29 cellular contexts compared by ENCODE assay signal in the genomic region with DNA sequence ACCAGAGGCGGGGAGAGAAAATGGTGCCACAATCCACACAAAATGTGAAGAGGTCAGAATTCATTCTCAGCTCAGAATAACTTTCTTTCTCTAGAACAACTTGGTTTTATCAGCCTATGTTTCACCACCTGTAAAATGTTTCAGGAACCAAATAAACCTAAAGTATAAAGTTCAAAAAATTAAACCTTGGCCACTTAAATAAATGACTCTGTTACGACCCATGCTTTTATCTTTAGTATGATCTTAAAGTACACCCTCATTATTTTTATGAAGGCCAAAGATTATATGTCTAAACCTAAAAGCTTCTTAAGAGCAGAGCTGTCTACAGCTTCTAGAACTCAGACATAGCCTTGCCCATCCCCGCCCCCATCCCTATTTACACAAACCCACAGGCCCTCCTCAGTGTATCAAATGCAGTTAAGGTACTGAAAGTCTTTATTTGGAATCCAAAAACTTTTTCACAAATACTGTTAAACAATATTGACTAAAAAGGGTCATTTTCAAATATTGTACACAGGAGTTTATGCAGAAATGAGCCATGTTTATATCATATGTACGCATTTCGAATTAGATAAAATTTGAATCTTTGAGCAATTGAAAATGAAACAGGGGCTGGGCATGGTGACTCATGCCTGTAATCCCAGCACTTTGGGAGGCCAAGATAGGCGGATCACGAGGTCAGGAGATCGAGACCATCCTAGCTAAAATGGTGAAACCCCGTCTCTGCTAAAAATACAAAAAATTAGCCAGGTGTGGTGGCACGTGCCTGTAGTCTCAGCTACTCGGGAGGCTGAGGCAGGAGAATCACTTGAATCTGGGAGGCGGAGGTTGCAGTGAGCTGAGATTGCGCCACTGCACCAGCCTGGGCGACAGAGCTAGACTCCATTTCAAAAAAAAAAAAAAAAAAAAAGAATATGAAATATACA. TPM values are rescaled to one million over a fixed set of nuclear protein-coding genes. Genes with fewer than 3 reads are reported as not detected.
A peak's percentile ranks its signal among the peaks of the same experiment; 100 is the strongest.
DNase-seq lines count a peak whose midpoint lies in the region; ATAC-seq and TF ChIP-seq lines count a peak whose summit lies in the region.
"Had no signal": no experiment of that assay in that cellular context is flagged by ENCODE, and none has a peak within 500 bp of the region (broad histone marks: within the 10 kb centered on the region; RNA-seq: fewer than 3 reads in every experiment).

No MANE protein-coding gene starts in this region.

- H3K27me3 Mint-ChIP-seq in WTC11 (ENCODE audit: low read depth): no peaks in the 10 kb centered on the region

- no peak for TF ChIP-seq EP300 in stomach (IDR thresholded peaks at IDR 0.05)

- H3K27ac ChIP-seq in liver (ENCODE audit: low read depth in 1 of 2, low read length in 2 of 2) (peak overlapping the region; percentile 77 to 81), stomach (peak overlapping the region in 4 of 5 donors; percentile 68 to 71 (median 70)), vagina (no peak overlapping the region)
- H3K27ac ChIP-seq: SJCRH30, upper lobe of right lung had no signal

- H3K4me1 ChIP-seq in liver (ENCODE audit: control insufficient read depth in 4 of 4, insufficient read depth in 4 of 4, low read length in 3 of 4) (peaks cover 12 to 79% (median 74%) of the 10 kb centered on the region in 4 donors), stomach (peaks cover 12 to 68% (median 30%) of the 10 kb centered on the region in 4 donors), vagina (no peaks in the 10 kb centered on the region)
- H3K4me1 ChIP-seq: SJCRH30 had no signal

- H3K36me3 ChIP-seq in liver (ENCODE audit: control insufficient read depth in 4 of 4, insufficient read depth in 3 of 4, low read depth in 1 of 4, low read length in 3 of 4) (no peaks in the 10 kb centered on the region), stomach (no peaks in the 10 kb centered on the region), vagina (no peaks in the 10 kb centered on the region)
- H3K36me3 ChIP-seq: SJCRH30, upper lobe of right lung had no signal

- H3K27ac Mint-ChIP-seq in WTC11: peak overlapping the region; percentile 12; the same call in 1 of the 2 replicates
- H3K27ac Mint-ChIP-seq: activated naive CD8-positive, alpha-beta T cell treated with anti-CD3 and anti-CD28 coated beads, Interleukin-2, amount 10 ng/mL, durations not matched to agents 7 days and 5 days; activated T-cell treated with anti-CD3 and anti-CD28 coated beads, Interleukin-2, amount 50 U/mL, for 24 hours; natural killer cell had no signal

- TF ChIP-seq POLR2A in stomach (IDR thresholded peaks at IDR 0.05): no peak
- TF ChIP-seq POLR2A in vagina (IDR thresholded peaks at IDR 0.05): no peak

- POLR2A ChIA-PET in WTC11 (lab: Charles Lee): no interaction called here

- H3K4me3 Mint-ChIP-seq in WTC11: no peak overlapping the region
- H3K4me3 Mint-ChIP-seq: activated naive CD8-positive, alpha-beta T cell treated with anti-CD3 and anti-CD28 coated beads, Interleukin-2, amount 10 ng/mL, durations not matched to agents 7 days and 5 days; activated T-cell treated with anti-CD3 and anti-CD28 coated beads, Interleukin-2, amount 50 U/mL, for 24 hours; GM23338; natural killer cell had no signal

- 72% methylated on average over 14 of the region's 14 CpGs for WGBS in liver
- WGBS in stomach, 5 donors: 76 to 86% (median 81%) methylated on average over 14 of the region's 14 CpGs

- no peak overlapping the region for H3K9ac ChIP-seq in liver (ENCODE audit: low read depth in 1 of 2, low read length in 2 of 2)

- CTCF ChIA-PET in WTC11 (lab: Charles Lee): interaction anchor here (0.6 to 1.2 kb wide), 4 partner anchors 10 to 523 kb away, joined by 3 to 11 read pairs (median 4); no protein-coding TSS in a partner anchor

- H3K4me3 ChIP-seq in liver (ENCODE audit: low read depth in 1 of 3, low read length in 3 of 3) (no peak overlapping the region), stomach (no peak overlapping the region), vagina (no peak overlapping the region)
- H3K4me3 ChIP-seq: GM23338, SJCRH30, upper lobe of right lung had no signal

- TF ChIP-seq CTCF in WTC11 (IDR thresholded peaks at IDR 0.05) (no peak), liver (IDR thresholded peaks at IDR 0.05; ENCODE audit: low read depth, low read length, missing input control) (no peak), stomach (IDR thresholded peaks at IDR 0.05) (no peak), vagina (IDR thresholded peaks at IDR 0.05) (no peak)

- ATAC-seq in WTC11 (no peak), HG02884 (IDR thresholded peaks at IDR 0.05; ENCODE audit: unreplicated experiment) (no peak)
- ATAC-seq: GM23338, natural killer cell, upper lobe of right lung had no signal

- DNase-seq in LoVo (ENCODE audit: low spot score) (peak; percentile 49), WTC11 (ENCODE audit: low spot score) (no peak), stomach (no peak), NCI-H146 treated with DMSO at 0.1 percent for 48 hours (lab: John Stamatoyannopoulos, UW; ENCODE audit: unreplicated experiment) (no peak), vagina (ENCODE audit: extremely low spot score in 2 of 2) (no peak), NCI-H2227 treated with DMSO at 0.1 percent for 48 hours (lab: John Stamatoyannopoulos, UW) (no peak)
- DNase-seq: activated CD4-positive, alpha-beta T cell treated with anti-CD3 and anti-CD28 coated beads, Interleukin-2, amount 50 U/mL, for 1 hour; activated CD4-positive, CD25-positive, alpha-beta regulatory T cell; activated gamma-delta T cell; activated naive CD8-positive, alpha-beta T cell treated with anti-CD3 and anti-CD28 coated beads, Interleukin-2, amount 10 ng/mL, durations not matched to agents 7 days and 5 days; activated T-cell treated with anti-CD3 and anti-CD28 coated beads, Interleukin-2, amount 50 U/mL, for 24 hours; aorta; C1 segment of cervical spinal cord; effector CD8-positive, alpha-beta T cell; natural killer cell; NCI-H1092 treated with DMSO at 0.1 percent for 48 hours; NCI-H2029; NCI-H226; RPMI8226; SJCRH30; stimulated activated CD4-positive, alpha-beta T cell treated with anti-CD3 and anti-CD28 coated beads, Interleukin-15, amount 100 ng/mL, for 24 hours; stimulated activated CD4-positive, alpha-beta T cell treated with anti-CD3 and anti-CD28 coated beads, Interleukin-4, amount 100 ng/mL, for 4 hours; substantia nigra; SW 1271; T-helper 9 cell; upper lobe of right lung had no signal

- H3K27me3 ChIP-seq in liver (ENCODE audit: control insufficient read depth in 4 of 4, insufficient read depth in 4 of 4, low read length in 3 of 4) (no peaks in the 10 kb centered on the region), stomach (no peaks in the 10 kb centered on the region), vagina (no peaks in the 10 kb centered on the region)
- H3K27me3 ChIP-seq: SJCRH30, upper lobe of right lung had no signal

- H3K9me3 Mint-ChIP-seq in WTC11: no peaks in the 10 kb centered on the region
- H3K9me3 Mint-ChIP-seq: activated naive CD8-positive, alpha-beta T cell treated with anti-CD3 and anti-CD28 coated beads, Interleukin-2, amount 10 ng/mL, durations not matched to agents 7 days and 5 days; activated T-cell treated with anti-CD3 and anti-CD28 coated beads, Interleukin-2, amount 50 U/mL, for 24 hours; GM23338; natural killer cell had no signal

- peaks cover 58% of the 10 kb centered on the region for H3K4me1 Mint-ChIP-seq in WTC11
- H3K4me1 Mint-ChIP-seq: natural killer cell had no signal

- no peak for TF ChIP-seq RAD21 in liver (IDR thresholded peaks at IDR 0.05)

- no peaks in the 10 kb centered on the region for H3K36me3 Mint-ChIP-seq in WTC11
- H3K36me3 Mint-ChIP-seq: activated naive CD8-positive, alpha-beta T cell treated with anti-CD3 and anti-CD28 coated beads, Interleukin-2, amount 10 ng/mL, durations not matched to agents 7 days and 5 days; natural killer cell had no signal

- no peaks in the 10 kb centered on the region for H3K9me3 ChIP-seq in liver (ENCODE audit: control insufficient read depth in 4 of 4, low read length in 3 of 4)
- H3K9me3 ChIP-seq in stomach: no peaks in the 10 kb centered on the region
- no peaks in the 10 kb centered on the region for H3K9me3 ChIP-seq in vagina
- H3K9me3 ChIP-seq: SJCRH30, upper lobe of right lung had no signal

- intact Hi-C loops in stomach (cut with DNase I; ENCODE audit: low total_unique reads): no loop called here
- intact Hi-C loops in vagina (cut with DNase I): no loop called here

TF ChIP-seq in liver, 16 proteins besides CTCF, POLR2A, EP300 and RAD21:
- TF ChIP-seq HNF4G (IDR thresholded peaks at IDR 0.05) (no peak), FOXA2 (IDR thresholded peaks at IDR 0.05) (peak; percentile 35)

RNA-seq across cellular contexts. Expression of gene NHSL1, which starts 5.7 kb away (rescaled TPM):
- total RNA-seq in WTC11 (2021) (22.9 to 31.1 TPM (median 23.1 TPM) in 3 replicates), liver (10 to 100 TPM; 10.9 to 33.0 TPM), stomach (10 to 100 TPM; 23.2 to 44.6 (median 36.1) TPM), vagina (23.1 TPM)
- polyA plus RNA-seq in liver (10 to 100 TPM in 1 of 2 donors, 1 to 10 TPM in 1; 6.6 to 30.4 TPM), stomach (1 to 10 TPM; 1.8 to 3.0 (median 2.3) TPM)
